8 cellular contexts compared by ENCODE assay signal in genomic region chr4:16102356-16102755, GRCh38. TPM values are rescaled to one million over a fixed set of nuclear protein-coding genes. Genes with fewer than 3 reads are reported as not detected.
"Had no signal": no experiment of that assay in that cellular context is flagged by ENCODE, and none has a peak within 500 bp of the region (broad histone marks: within the 10 kb centered on the region; RNA-seq: fewer than 3 reads in every experiment).

No MANE protein-coding gene starts in this region.

- H3K9ac ChIP-seq: GM23248 had no signal

- ATAC-seq: K562 had no signal

- H2AFZ ChIP-seq: GM23248 had no signal

- DNase-seq: GM23248, GOT3, H7, HCEC 1CT, IMR-90, KG1 had no signal

- H3K27ac ChIP-seq: GM23248 had no signal

- H3K4me3 ChIP-seq: GM23248, K562 had no signal

RNA-seq across cellular contexts. Expression of gene PROM1, which starts 18.5 kb away (rescaled TPM):
- total RNA-seq: GM23248, H4, IMR-90, K562 had no signal
- polyA plus RNA-seq: GM23248, IMR-90 had no signal
